1 cellular context compared by ENCODE assay signal in the genomic region with DNA sequence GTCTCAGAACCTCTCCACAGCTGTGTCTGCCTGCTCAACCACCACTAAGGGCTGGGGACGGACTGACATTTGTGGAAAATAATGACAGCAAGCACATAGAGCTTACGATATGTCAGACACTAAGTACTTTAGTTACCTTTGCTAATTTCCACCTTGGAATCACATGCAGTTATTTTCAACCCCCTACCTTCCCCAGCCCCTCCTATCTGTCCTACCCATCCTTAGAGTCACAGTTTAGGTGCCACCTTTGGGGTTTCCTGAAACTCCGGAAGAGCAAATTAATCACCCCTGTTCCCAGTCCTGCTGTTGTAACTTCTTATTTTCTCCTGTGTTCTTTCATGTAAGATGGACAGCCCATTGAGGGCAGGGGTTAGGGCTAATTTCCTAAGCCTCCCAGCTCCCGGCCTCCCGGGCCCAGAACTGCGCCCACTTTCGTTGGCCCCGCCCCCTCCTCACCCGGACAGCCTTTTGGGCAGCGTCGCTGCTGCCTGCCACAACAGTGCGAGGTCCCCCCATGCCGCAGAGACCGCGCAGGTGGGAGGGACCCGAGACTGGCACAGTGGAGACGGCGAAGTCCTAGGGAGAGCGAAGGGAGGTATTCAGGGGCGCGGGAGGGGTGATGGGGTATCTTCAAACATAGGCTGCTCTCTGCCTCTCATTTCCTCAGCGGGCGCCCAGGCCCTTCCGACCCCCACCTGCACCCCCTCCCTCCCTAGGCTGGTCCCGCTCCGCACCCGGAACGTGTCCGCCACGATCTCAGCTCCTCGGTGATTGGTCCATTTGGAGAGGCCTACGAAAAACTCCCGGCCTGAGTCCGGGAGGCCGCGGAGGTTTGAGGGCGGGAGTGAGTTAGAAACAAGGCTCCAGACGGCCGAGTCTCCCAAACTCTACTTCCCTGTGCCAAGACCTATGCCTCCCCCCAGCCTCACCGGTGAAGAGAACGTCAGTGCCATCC.
TF ChIP-seq lines count a peak whose summit lies in the region.

No MANE protein-coding gene starts in this region.

TF ChIP-seq in IMR-90, 13 proteins besides CTCF, POLR2A, EP300 and RAD21:
- TF ChIP-seq BHLHE40 (IDR thresholded peaks at IDR 0.05; ENCODE audit: low read depth, low read length) (no peak), CHD1 (IDR thresholded peaks at IDR 0.05; ENCODE audit: low read depth, low read length) (no peak), CEBPB (IDR thresholded peaks at IDR 0.05; ENCODE audit: low read depth, low read length) (no peak), SMC3 (IDR thresholded peaks at IDR 0.05; ENCODE audit: low read depth, low read length) (no peak), MAZ (IDR thresholded peaks at IDR 0.05; ENCODE audit: borderline replicate concordance, low read depth, low read length) (no peak), RFX5 (IDR thresholded peaks at IDR 0.05; ENCODE audit: low read depth, low read length) (no peak), FOS (IDR thresholded peaks at IDR 0.05; ENCODE audit: low read depth, low read length) (no peak), MXI1 (IDR thresholded peaks at IDR 0.05; ENCODE audit: borderline replicate concordance, low read depth, low read length) (no peak), NFE2L2 (IDR thresholded peaks at IDR 0.05; ENCODE audit: low read depth, low read length) (no peak), MAFK (IDR thresholded peaks at IDR 0.05; ENCODE audit: low read depth, low read length) (no peak), RCOR1 (IDR thresholded peaks at IDR 0.05; ENCODE audit: insufficient replicate concordance, low read length) (no peak)
- TF ChIP-seq, protein P1, sequence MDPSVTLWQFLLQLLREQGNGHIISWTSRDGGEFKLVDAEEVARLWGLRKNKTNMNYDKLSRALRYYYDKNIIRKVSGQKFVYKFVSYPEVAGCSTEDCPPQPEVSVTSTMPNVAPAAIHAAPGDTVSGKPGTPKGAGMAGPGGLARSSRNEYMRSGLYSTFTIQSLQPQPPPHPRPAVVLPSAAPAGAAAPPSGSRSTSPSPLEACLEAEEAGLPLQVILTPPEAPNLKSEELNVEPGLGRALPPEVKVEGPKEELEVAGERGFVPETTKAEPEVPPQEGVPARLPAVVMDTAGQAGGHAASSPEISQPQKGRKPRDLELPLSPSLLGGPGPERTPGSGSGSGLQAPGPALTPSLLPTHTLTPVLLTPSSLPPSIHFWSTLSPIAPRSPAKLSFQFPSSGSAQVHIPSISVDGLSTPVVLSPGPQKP (IDR thresholded peaks at IDR 0.05; ENCODE audit: borderline replicate concordance, low read depth, low read length), result no peak
- TF ChIP-seq, protein P2, sequence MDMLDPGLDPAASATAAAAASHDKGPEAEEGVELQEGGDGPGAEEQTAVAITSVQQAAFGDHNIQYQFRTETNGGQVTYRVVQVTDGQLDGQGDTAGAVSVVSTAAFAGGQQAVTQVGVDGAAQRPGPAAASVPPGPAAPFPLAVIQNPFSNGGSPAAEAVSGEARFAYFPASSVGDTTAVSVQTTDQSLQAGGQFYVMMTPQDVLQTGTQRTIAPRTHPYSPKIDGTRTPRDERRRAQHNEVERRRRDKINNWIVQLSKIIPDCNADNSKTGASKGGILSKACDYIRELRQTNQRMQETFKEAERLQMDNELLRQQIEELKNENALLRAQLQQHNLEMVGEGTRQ (IDR thresholded peaks at IDR 0.05; ENCODE audit: low read depth, low read length), result no peak
